20 cellular contexts compared by ENCODE assay signal in genomic region chr7:127534636-127535035, GRCh38. TPM values are rescaled to one million over a fixed set of nuclear protein-coding genes. Genes with fewer than 3 reads are reported as not detected.
DNase-seq lines count a peak whose midpoint lies in the region; FAIRE-seq and TF ChIP-seq lines count a peak whose summit lies in the region.
"Had no signal": no experiment of that assay in that cellular context is flagged by ENCODE, and none has a peak within 500 bp of the region (broad histone marks: within the 10 kb centered on the region; RNA-seq: fewer than 3 reads in every experiment).

No MANE protein-coding gene starts in this region.

- no peaks in the 10 kb centered on the region for H3K27me3 ChIP-seq in ovary

- H3K9me3 ChIP-seq in SK-N-MC (ENCODE audit: low read depth, low read length) (peaks cover 5% of the 10 kb centered on the region; the same call in 1 of the 2 replicates), ovary (no peaks in the 10 kb centered on the region)
- H3K9me3 ChIP-seq: HAP-1 had no signal

- peak; percentile 10 for DNase-seq in GM04504 (ENCODE audit: low read depth)
- peak; percentile 86 for DNase-seq in SK-N-MC (ENCODE audit: low read depth, low spot score)
- DNase-seq in fibroblast of mammary gland (ENCODE audit: low read depth), result peak; percentile 18
- DNase-seq in H54 (ENCODE audit: insufficient read length, low spot score), result no peak
- DNase-seq in central memory CD4-positive, alpha-beta T cell, result no peak
- no peak for DNase-seq in ovary
- DNase-seq: ACHN; AML-193; CD4-positive, alpha-beta T cell; DMS79 treated with DMSO at 0.1 percent for 48 hours; EL; Karpas-422; KBM-7 had no signal

- TF ChIP-seq CTCF in fibroblast of mammary gland (conservative IDR thresholded peaks at IDR 0.05; ENCODE audit: control insufficient read depth, insufficient read depth, low read depth, low read length) (no peak), ovary (IDR thresholded peaks at IDR 0.05) (no peak)

- peaks cover 2% of the 10 kb centered on the region for H3K4me1 ChIP-seq in ovary (ENCODE audit: insufficient read depth)

- H3K36me3 ChIP-seq in SK-N-MC (ENCODE audit: insufficient read depth, low read length) (0 out of 2 replicates have a peak, but pooled peaks cover 3% of the 10 kb centered on the region), ovary (no peaks in the 10 kb centered on the region)
- H3K36me3 ChIP-seq: HAP-1 had no signal

- TF ChIP-seq POLR2A in H54 (IDR thresholded peaks at IDR 0.05; ENCODE audit: low read depth, low read length) (no peak), ovary (IDR thresholded peaks at IDR 0.05) (no peak)

- no peak for FAIRE-seq in H54 (lab: Jason Lieb, UNC)
- FAIRE-seq: A204.1, GM12891, GM18507, HepG2 had no signal

- WGBS in ovary, 3 donors, result 24 to 32% (median 30%) methylated on average over 5 of the region's 5 CpGs

- no peak overlapping the region for H3K9ac ChIP-seq in SK-N-MC (ENCODE audit: insufficient read length)

- peak overlapping the region; percentile 99 for H3K27ac ChIP-seq in SK-N-MC
- no peak overlapping the region for H3K27ac ChIP-seq in ovary
- H3K27ac ChIP-seq: C4-2B had no signal

- intact Hi-C loops in ovary (cut with DNase I), result no loop called here

- TF ChIP-seq EP300 in ovary (IDR thresholded peaks at IDR 0.05), result no peak

- peak overlapping the region; percentile 58 for H3K4me3 ChIP-seq in SK-N-MC
- H3K4me3 ChIP-seq in fibroblast of mammary gland (ENCODE audit: control insufficient read depth, low read depth, low read length), result no peak overlapping the region
- no peak overlapping the region for H3K4me3 ChIP-seq in ovary
- H3K4me3 ChIP-seq: GM23338, HAP-1 had no signal

RNA-seq across cellular contexts. Expression of gene GCC1, which starts 50.8 kb away (rescaled TPM):
- total RNA-seq in ovary, result 10 to 100 TPM; 12.1 to 21.1 (median 16.0) TPM
- 10 to 100 TPM in 1 of 2 donors, 1 to 10 TPM in 1; 7.8 to 10.5 TPM for polyA plus RNA-seq in ovary

RNA-seq across cellular contexts. Expression of gene ARF5, which starts 53.6 kb away (rescaled TPM):
- 100 to 1,000 TPM in 3 of 7 donors, 10 to 100 TPM in 4; 87.8 to 132 (median 97.3) TPM for total RNA-seq in ovary
- polyA plus RNA-seq in ovary, result 100 to 1,000 TPM; 133 to 147 TPM

RNA-seq across cellular contexts. Expression of gene FSCN3, which starts 58.9 kb away (rescaled TPM):
- 1 to 10 TPM in 3 of 7 donors, under 1 TPM in 3, not detected in 1; 0.45 to 2.3 (median 0.98) TPM for total RNA-seq in ovary
- polyA plus RNA-seq in ovary, result 1 to 10 TPM in 1 of 2 donors, under 1 TPM in 1; 0.11 to 1.4 TPM
- polyA plus RNA-seq: GM23338 had no signal

Comparison
In these comparisons a context has a peak if more than half of its experiments do, and no peak if none do; other contexts are left out.
1. DNase-seq: peak in GM04504 (single experiment), SK-N-MC (single experiment) and fibroblast of mammary gland (single experiment); none in H54 (single experiment), central memory CD4-positive, alpha-beta T cell (single experiment) and ovary (0 of 5).